27 cellular contexts compared by ENCODE assay signal in the genomic region with DNA sequence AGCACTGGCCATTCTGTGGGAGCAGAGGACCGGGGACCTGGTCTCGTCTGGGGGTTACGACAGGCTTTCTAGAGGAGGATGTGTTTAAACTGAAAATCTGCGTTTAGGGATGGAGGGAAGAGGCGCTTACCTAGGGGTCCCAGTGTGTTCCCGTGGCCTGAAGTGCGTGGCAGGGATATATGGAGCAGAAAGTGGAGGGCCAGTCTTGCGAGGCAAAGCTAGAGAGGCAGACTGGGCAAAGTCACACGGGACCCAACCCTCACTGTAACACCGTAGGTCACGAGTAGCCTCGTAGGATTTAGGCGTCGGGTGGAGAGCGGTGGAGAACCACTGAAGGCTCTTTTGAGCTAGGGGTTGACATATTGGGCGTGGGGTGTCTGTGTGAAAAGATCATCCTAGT. TPM values are rescaled to one million over a fixed set of nuclear protein-coding genes. Genes with fewer than 3 reads are reported as not detected.
A peak's percentile ranks its signal among the peaks of the same experiment; 100 is the strongest.
DNase-seq lines count a peak whose midpoint lies in the region; ATAC-seq and FAIRE-seq lines count a peak whose summit lies in the region.
"Had no signal": no experiment of that assay in that cellular context is flagged by ENCODE, and none has a peak within 500 bp of the region (broad histone marks: within the 10 kb centered on the region; RNA-seq: fewer than 3 reads in every experiment).

No MANE protein-coding gene starts in this region.

- no peaks in the 10 kb centered on the region for H3K9me3 Mint-ChIP-seq in activated CD4-positive, alpha-beta T cell treated with anti-CD3 and anti-CD28 coated beads, Interleukin-2, amount 10 ng/mL, durations not matched to agents 24 days and 14 days
- H3K9me3 Mint-ChIP-seq in stimulated activated naive CD8-positive, alpha-beta T cell treated with anti-CD3 and anti-CD28 coated beads, Interleukin-15, Interleukin-2, amounts not matched to agents 100 ng/mL and 50 ng/mL, for 24 hours: no peaks in the 10 kb centered on the region
- H3K9me3 Mint-ChIP-seq in memory B cell: no peaks in the 10 kb centered on the region
- H3K9me3 Mint-ChIP-seq: immature natural killer cell had no signal

- no peaks in the 10 kb centered on the region for H3K27me3 Mint-ChIP-seq in activated CD4-positive, alpha-beta T cell treated with anti-CD3 and anti-CD28 coated beads, Interleukin-2, amount 10 ng/mL, durations not matched to agents 24 days and 14 days
- H3K27me3 Mint-ChIP-seq in stimulated activated naive CD8-positive, alpha-beta T cell treated with anti-CD3 and anti-CD28 coated beads, Interleukin-15, Interleukin-2, amounts not matched to agents 100 ng/mL and 50 ng/mL, for 24 hours: no peaks in the 10 kb centered on the region
- H3K27me3 Mint-ChIP-seq in memory B cell: no peaks in the 10 kb centered on the region

- no peak overlapping the region for H3K4me3 Mint-ChIP-seq in activated CD4-positive, alpha-beta T cell treated with anti-CD3 and anti-CD28 coated beads, Interleukin-2, amount 10 ng/mL, durations not matched to agents 24 days and 14 days
- no peak overlapping the region for H3K4me3 Mint-ChIP-seq in stimulated activated naive CD8-positive, alpha-beta T cell treated with anti-CD3 and anti-CD28 coated beads, Interleukin-15, Interleukin-2, amounts not matched to agents 100 ng/mL and 50 ng/mL, for 24 hours
- no peak overlapping the region for H3K4me3 Mint-ChIP-seq in memory B cell
- H3K4me3 Mint-ChIP-seq: nephron had no signal

- no peak for ATAC-seq in stimulated activated naive CD8-positive, alpha-beta T cell treated with anti-CD3 and anti-CD28 coated beads, Interleukin-15, Interleukin-2, amounts not matched to agents 100 U/mL and 50 U/mL, for 24 hours
- ATAC-seq in memory B cell (ENCODE audit: low read depth): no peak
- ATAC-seq: gastrocnemius medialis, sciatic nerve had no signal

- intact Hi-C loops in activated CD4-positive, alpha-beta T cell treated with anti-CD3 and anti-CD28 coated beads, Interleukin-2, amount 10 ng/mL, durations not matched to agents 24 days and 14 days (cut with micrococcal nuclease): no loop called here

- no peak for FAIRE-seq in GM19239 (lab: Jason Lieb, UNC)

- H3K4me1 Mint-ChIP-seq in activated CD4-positive, alpha-beta T cell treated with anti-CD3 and anti-CD28 coated beads, Interleukin-2, amount 10 ng/mL, durations not matched to agents 24 days and 14 days: no peaks in the 10 kb centered on the region
- no peaks in the 10 kb centered on the region for H3K4me1 Mint-ChIP-seq in stimulated activated naive CD8-positive, alpha-beta T cell treated with anti-CD3 and anti-CD28 coated beads, Interleukin-15, Interleukin-2, amounts not matched to agents 100 ng/mL and 50 ng/mL, for 24 hours (ENCODE audit: low read depth)
- no peaks in the 10 kb centered on the region for H3K4me1 Mint-ChIP-seq in memory B cell
- H3K4me1 Mint-ChIP-seq: nephron had no signal

- peaks cover 61% of the 10 kb centered on the region for H3K36me3 Mint-ChIP-seq in activated CD4-positive, alpha-beta T cell treated with anti-CD3 and anti-CD28 coated beads, Interleukin-2, amount 10 ng/mL, durations not matched to agents 24 days and 14 days (ENCODE audit: low read depth)
- H3K36me3 Mint-ChIP-seq in stimulated activated naive CD8-positive, alpha-beta T cell treated with anti-CD3 and anti-CD28 coated beads, Interleukin-15, Interleukin-2, amounts not matched to agents 100 ng/mL and 50 ng/mL, for 24 hours (ENCODE audit: low read depth): peaks cover 81% of the 10 kb centered on the region
- H3K36me3 Mint-ChIP-seq in memory B cell: peaks cover 50% of the 10 kb centered on the region

- no peak overlapping the region for H3K27ac ChIP-seq in caudate nucleus (ENCODE audit: low read depth, low read length)
- H3K27ac ChIP-seq: body of pancreas, esophagus squamous epithelium, gastrocnemius medialis, KMS-11 had no signal

- DNase-seq in activated CD4-positive, alpha-beta T cell treated with anti-CD3 and anti-CD28 coated beads, Interleukin-2, amount 10 ng/mL, durations not matched to agents 24 days and 14 days: no peak
- no peak for DNase-seq in activated CD4-positive, alpha-beta T cell treated with anti-CD3 and anti-CD28 coated beads for 1 hour
- DNase-seq in stimulated activated naive CD8-positive, alpha-beta T cell treated with anti-CD3 and anti-CD28 coated beads, Interleukin-15, Interleukin-2, amounts not matched to agents 100 U/mL and 50 U/mL, for 24 hours: no peak
- no peak for DNase-seq in memory B cell (ENCODE audit: low spot score in 2 of 2)
- no peak for DNase-seq in GM19239 (ENCODE audit: insufficient read length, low spot score)
- no peak for DNase-seq in CD1c-positive myeloid dendritic cell (ENCODE audit: extremely low spot score)
- DNase-seq in caudate nucleus (lab: John Stamatoyannopoulos, UW): no peak
- DNase-seq: 8988T; activated T-cell treated with anti-CD3 and anti-CD28 coated beads, Interleukin-2, amount 50 U/mL, for 48 hours; DMS53; esophagus squamous epithelium; gastrocnemius medialis; GDM1; GOT3; hippocampal formation; immature natural killer cell; NCI-H1436; NCI-H774; RPMI8226; SK-N-SH; T-helper 2 cell; trophoblast cell had no signal

- H3K27ac Mint-ChIP-seq in activated CD4-positive, alpha-beta T cell treated with anti-CD3 and anti-CD28 coated beads, Interleukin-2, amount 10 ng/mL, durations not matched to agents 24 days and 14 days: peak overlapping the region; percentile 47
- H3K27ac Mint-ChIP-seq in stimulated activated naive CD8-positive, alpha-beta T cell treated with anti-CD3 and anti-CD28 coated beads, Interleukin-15, Interleukin-2, amounts not matched to agents 100 ng/mL and 50 ng/mL, for 24 hours: peak overlapping the region; percentile 13
- H3K27ac Mint-ChIP-seq in memory B cell: peak overlapping the region; percentile 78
- H3K27ac Mint-ChIP-seq: nephron had no signal

RNA-seq across cellular contexts. Expression of gene POMT1, which starts 32.8 kb away (rescaled TPM):
- 32.8 and 34.6 TPM in 2 replicates for total RNA-seq in activated CD4-positive, alpha-beta T cell treated with anti-CD3 and anti-CD28 coated beads, Interleukin-2, amount 10 ng/mL, durations not matched to agents 24 days and 14 days

Comparison
In these comparisons a context has a peak if more than half of its experiments do, and no peak if none do; other contexts are left out.
1. H3K27ac Mint-ChIP-seq: peak in every context shown above with its lines; median percentile 78 in memory B cell; 47 in activated CD4-positive, alpha-beta T cell treated with anti-CD3 and anti-CD28 coated beads, Interleukin-2, amount 10 ng/mL, durations not matched to agents 24 days and 14 days; 13 in stimulated activated naive CD8-positive, alpha-beta T cell treated with anti-CD3 and anti-CD28 coated beads, Interleukin-15, Interleukin-2, amounts not matched to agents 100 ng/mL and 50 ng/mL, for 24 hours.